In the genomic region with DNA sequence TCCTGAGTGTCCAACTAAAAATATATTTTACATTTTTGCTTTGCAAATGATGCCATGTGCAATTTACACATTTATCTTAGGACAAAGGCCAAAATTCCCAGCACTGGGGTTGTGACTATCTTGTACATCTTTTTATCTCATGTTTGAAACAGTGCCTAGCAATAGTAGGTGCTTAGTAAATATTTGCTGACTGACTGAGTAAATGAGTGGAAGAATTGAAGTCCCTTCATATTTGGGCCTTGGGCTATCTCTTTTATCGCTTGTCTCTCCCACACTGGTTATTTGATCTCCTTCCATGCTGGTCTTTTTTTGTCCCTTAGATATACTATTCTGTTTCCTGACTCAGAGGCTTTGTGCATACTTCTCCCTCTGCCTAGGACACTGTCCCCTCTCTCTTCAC, we compare ENCODE assay signal across 17 cellular contexts.
DNase-seq lines count a peak whose midpoint lies in the region; ATAC-seq and TF ChIP-seq lines count a peak whose summit lies in the region.
"Had no signal": no experiment of that assay in that cellular context is flagged by ENCODE, and none has a peak within 500 bp of the region (broad histone marks: within the 10 kb centered on the region; RNA-seq: fewer than 3 reads in every experiment).

No MANE protein-coding gene starts in this region.

- no TSS peak for BruUV-seq in PC-3 (replicated peaks; lab: Mats Ljungman, UMichigan)

- H2AFZ ChIP-seq in PC-3 (ENCODE audit: low read length), result no peak overlapping the region
- no peak overlapping the region for H2AFZ ChIP-seq in osteoblast (ENCODE audit: low read length)

- H3K36me3 ChIP-seq in PC-3 (ENCODE audit: low read depth, low read length) (no peaks in the 10 kb centered on the region), osteoblast (ENCODE audit: insufficient read depth, low read length) (no peaks in the 10 kb centered on the region)
- H3K36me3 ChIP-seq: BE2C; BLaER1 treated with 17β-estradiol and CSF1 and Interleukin-3, amounts not matched to agents 10 nM and 100 nM; HAP-1 had no signal

- H3K4me3 ChIP-seq in PC-3 (ENCODE audit: low read length) (no peak overlapping the region), osteoblast (ENCODE audit: insufficient read depth, low read length) (no peak overlapping the region)
- H3K4me3 ChIP-seq: BLaER1 treated with 17β-estradiol and CSF1 and Interleukin-3, amounts not matched to agents 10 nM and 100 nM; HAP-1 had no signal

- peak; percentile 2 for DNase-seq in SIG-M5 treated with dmso at 0.1 percent for 504 hours (lab: John Stamatoyannopoulos, UW; ENCODE audit: unreplicated experiment)
- DNase-seq in SIG-M5 (lab: John Stamatoyannopoulos, UW), result no peak
- DNase-seq in PC-3, result peak; percentile 10
- peak; percentile 77 for DNase-seq in osteoblast (ENCODE audit: insufficient read length, low spot score, missing footprints)
- DNase-seq: BE2C; Calu3; CD4-positive, alpha-beta T cell; CD8-positive, alpha-beta memory T cell; DMS153; DND-41; GOT3; HFFc6 had no signal

- TF ChIP-seq CTCF in PC-3 (conservative IDR thresholded peaks at IDR 0.05; ENCODE audit: low read depth, low read length), result no peak
- no peak for TF ChIP-seq CTCF in osteoblast (IDR thresholded peaks at IDR 0.05; ENCODE audit: extremely low read depth, low read depth, low read length)

- no peaks in the 10 kb centered on the region for H3K9me2 ChIP-seq in PC-3 (replicated peaks; ENCODE audit: low read length)

- H3K79me2 ChIP-seq in PC-3 (ENCODE audit: low read length), result no peaks in the 10 kb centered on the region
- no peaks in the 10 kb centered on the region for H3K79me2 ChIP-seq in osteoblast (ENCODE audit: insufficient read depth, low read length)

- H3K9me3 ChIP-seq in PC-3 (ENCODE audit: low read length), result no peaks in the 10 kb centered on the region
- no peaks in the 10 kb centered on the region for H3K9me3 ChIP-seq in osteoblast (ENCODE audit: low read depth, low read length)
- H3K9me3 ChIP-seq: BE2C, HAP-1 had no signal

- H4K20me1 ChIP-seq in PC-3 (ENCODE audit: low read length), result no peaks in the 10 kb centered on the region
- H4K20me1 ChIP-seq in osteoblast (ENCODE audit: insufficient read depth, low read length), result no peaks in the 10 kb centered on the region
- H4K20me1 ChIP-seq: BLaER1 treated with 17β-estradiol and CSF1 and Interleukin-3, amounts not matched to agents 10 nM and 100 nM had no signal

- H3K27ac ChIP-seq in PC-3 (ENCODE audit: low read length) (no peak overlapping the region), osteoblast (ENCODE audit: low read depth, low read length) (no peak overlapping the region)
- H3K27ac ChIP-seq: 22Rv1; BLaER1 treated with 17β-estradiol and CSF1 and Interleukin-3, amounts not matched to agents 10 nM and 100 nM had no signal

- POLR2A ChIA-PET in PC-3 (lab: Charles Lee; ENCODE audit: unreplicated experiment), result no interaction called here

- no peaks in the 10 kb centered on the region for H3K27me3 ChIP-seq in PC-3 (ENCODE audit: low read length)
- no peaks in the 10 kb centered on the region for H3K27me3 ChIP-seq in osteoblast (ENCODE audit: insufficient read depth, low read length)
- H3K27me3 ChIP-seq: BE2C; BLaER1 treated with 17β-estradiol and CSF1 and Interleukin-3, amounts not matched to agents 10 nM and 100 nM had no signal

- CTCF ChIA-PET in PC-3 (lab: Charles Lee), result no interaction called here

- no peaks in the 10 kb centered on the region for H3K4me1 ChIP-seq in PC-3 (ENCODE audit: insufficient read depth, low read length)
- H3K4me1 ChIP-seq in osteoblast (ENCODE audit: insufficient read depth, low read length), result no peaks in the 10 kb centered on the region
- H3K4me1 ChIP-seq: BE2C; BLaER1 treated with 17β-estradiol and CSF1 and Interleukin-3, amounts not matched to agents 10 nM and 100 nM; HAP-1 had no signal

- intact Hi-C loops in PC-3 (cut with micrococcal nuclease), result no loop called here

- ATAC-seq in PC-3 (no peak), HG03045 (IDR thresholded peaks at IDR 0.05; ENCODE audit: unreplicated experiment) (no peak), HG02610 (IDR thresholded peaks at IDR 0.05; ENCODE audit: unreplicated experiment) (no peak)

- no peak overlapping the region for H3K4me2 ChIP-seq in PC-3 (ENCODE audit: low read length)
- no peak overlapping the region for H3K4me2 ChIP-seq in osteoblast (ENCODE audit: insufficient read depth, low read length)
- H3K4me2 ChIP-seq: BLaER1 treated with 17β-estradiol and CSF1 and Interleukin-3, amounts not matched to agents 10 nM and 100 nM had no signal

- H3F3A ChIP-seq in PC-3 (ENCODE audit: low read length, unreplicated experiment), result no peaks in the 10 kb centered on the region

- no peak overlapping the region for H3K9ac ChIP-seq in PC-3 (ENCODE audit: low read length)
- H3K9ac ChIP-seq: BLaER1 treated with 17β-estradiol and CSF1 and Interleukin-3, amounts not matched to agents 10 nM and 100 nM had no signal
